Comparison of ENCODE assay signal across 8 cellular contexts in the genomic region with DNA sequence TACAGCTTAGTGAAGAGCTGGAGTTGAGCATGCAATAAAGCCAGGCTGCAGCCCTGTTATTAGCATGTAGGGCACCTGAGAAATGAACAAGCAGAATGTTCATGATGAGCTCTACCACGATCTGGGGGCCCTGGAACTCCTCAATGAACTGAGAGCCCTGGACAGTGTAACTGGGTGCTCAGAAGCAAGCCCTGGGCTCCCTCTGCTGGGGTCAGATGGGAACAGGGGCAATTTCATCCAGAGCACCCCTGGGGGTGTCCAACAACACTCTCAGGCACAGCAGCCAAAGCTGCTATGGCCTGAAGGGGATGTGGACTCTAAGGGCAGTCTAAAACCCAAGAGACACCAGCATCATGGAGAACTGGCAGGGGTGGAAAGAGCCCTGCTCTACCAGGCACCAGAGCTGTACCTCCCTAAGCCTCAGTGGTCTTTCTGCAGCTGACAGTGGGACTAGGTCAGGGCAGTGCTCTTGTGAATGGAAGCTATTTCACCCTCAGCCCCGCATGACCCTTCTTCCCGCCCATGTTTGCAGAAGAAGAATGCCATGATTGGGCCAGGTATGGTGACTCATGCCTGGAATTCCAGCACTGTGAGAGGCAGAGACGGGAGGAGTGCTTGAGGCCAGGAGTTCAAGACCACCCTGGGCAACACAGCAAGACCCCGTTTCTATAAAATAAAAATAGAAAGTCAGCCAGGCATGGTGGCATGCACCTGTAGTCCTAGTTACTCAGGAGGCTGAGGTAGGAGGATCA. TPM values are rescaled to one million over a fixed set of nuclear protein-coding genes. Genes with fewer than 3 reads are reported as not detected.
DNase-seq lines count a peak whose midpoint lies in the region; ATAC-seq and TF ChIP-seq lines count a peak whose summit lies in the region.

No MANE protein-coding gene starts in this region.

- H3K4me3 ChIP-seq in fibroblast of villous mesenchyme (ENCODE audit: low read depth, low read length): no peak overlapping the region
- no peak overlapping the region for H3K4me3 ChIP-seq in gastrocnemius medialis
- no peak overlapping the region for H3K4me3 ChIP-seq in lower leg skin (ENCODE audit: low read depth, poor library complexity, severe bottlenecking)

- no peak for TF ChIP-seq POLR2A in gastrocnemius medialis (IDR thresholded peaks at IDR 0.05)
- TF ChIP-seq POLR2A in lower leg skin (IDR thresholded peaks at IDR 0.05): no peak

- no peaks in the 10 kb centered on the region for H3K27me3 ChIP-seq in gastrocnemius medialis

- H3K27me3 Mint-ChIP-seq in activated B cell treated with CpG ODN at 0.5 μM for 24 hours: no peaks in the 10 kb centered on the region

- H3K9me3 ChIP-seq in gastrocnemius medialis: no peaks in the 10 kb centered on the region

- 48 to 66% methylated on average over 5 of the region's 5 CpGs for WGBS in lower leg skin, 2 donors

- CTCF ChIA-PET in HEK293T (lab: Yijun Ruan, JAX): no interaction called here
- CTCF ChIA-PET in activated B cell treated with CpG ODN at 0.5 μM for 24 hours (lab: Charles Lee): interaction anchor here (0.7 to 3.2 kb wide), 8 partner anchors 10 to 161 kb away, joined by 3 to 48 read pairs (median 5); partner anchors contain the start of gene AP1B1

- DNase-seq in Caki2 (ENCODE audit: low read depth) (peak; percentile 30), HEK293T (ENCODE audit: extremely low spot score) (peak; percentile 56), activated B cell treated with CpG ODN at 0.5 μM for 24 hours (peak; percentile 33), fibroblast of villous mesenchyme (ENCODE audit: low read depth) (peak; percentile 24), gastrocnemius medialis (no peak), lower leg skin (ENCODE audit: low spot score in 2 of 2) (no peak)

- ATAC-seq in activated B cell treated with CpG ODN at 0.5 μM for 24 hours (ENCODE audit: low read depth): peak; percentile 94
- ATAC-seq in gastrocnemius medialis: no peak
- no peak for ATAC-seq in GM18858 (IDR thresholded peaks at IDR 0.05; ENCODE audit: unreplicated experiment)
- ATAC-seq in GM21447 (IDR thresholded peaks at IDR 0.05; ENCODE audit: unreplicated experiment): no peak

- no peaks in the 10 kb centered on the region for H3K4me1 ChIP-seq in gastrocnemius medialis

- intact Hi-C loops in activated B cell treated with CpG ODN at 0.5 μM for 24 hours (cut with micrococcal nuclease): loop anchor here (1.0 kb wide), 3 partner anchors 54 to 218 kb away; partner anchors contain the start of gene GAS2L1
- intact Hi-C loops in gastrocnemius medialis (cut with DNase I; ENCODE audit: low total_unique reads): loop anchor here (10.0 kb wide), 1 partner anchor 130 kb away; no protein-coding TSS in a partner anchor
- intact Hi-C loops in lower leg skin (cut with DNase I; ENCODE audit: low total_unique reads): no loop called here

- H3K9me3 Mint-ChIP-seq in activated B cell treated with CpG ODN at 0.5 μM for 24 hours: no peaks in the 10 kb centered on the region

- POLR2A ChIA-PET in HEK293T (lab: Yijun Ruan, JAX) (interaction anchor here (1.1 kb wide), 1 partner anchor 14 kb away, joined by 3 read pairs; no protein-coding TSS in a partner anchor), activated B cell treated with CpG ODN at 0.5 μM for 24 hours (lab: Charles Lee) (interaction anchor here (1.1 kb wide), 1 partner anchor 29 kb away, joined by 6 read pairs; the partner anchor contains the start of gene THOC5)

- no peak overlapping the region for H3K27ac Mint-ChIP-seq in activated B cell treated with CpG ODN at 0.5 μM for 24 hours

- H3K4me1 Mint-ChIP-seq in activated B cell treated with CpG ODN at 0.5 μM for 24 hours: no peaks in the 10 kb centered on the region

- H3K36me3 Mint-ChIP-seq in activated B cell treated with CpG ODN at 0.5 μM for 24 hours (ENCODE audit: low read depth): peaks cover 84% of the 10 kb centered on the region

- H3K27ac ChIP-seq in gastrocnemius medialis: no peak overlapping the region

- peaks cover 0 to 85% of the 10 kb centered on the region in 2 donors for H3K36me3 ChIP-seq in gastrocnemius medialis

- in situ Hi-C loops in Caki2 (cut with HindIII; ENCODE audit: low pct_unique_long_range_greater_than_20kb, low sequenced_read_pairs): no loop called here
- in situ Hi-C loops in gastrocnemius medialis (cut with MboI; ENCODE audit: low sequenced_read_pairs in 4 of 4): loop anchor here in 2 of 4 donors (10.0 to 25.0 kb wide), 2 partner anchors 130 to 237 kb away; no protein-coding TSS in a partner anchor

- no peak overlapping the region for H3K4me3 Mint-ChIP-seq in activated B cell treated with CpG ODN at 0.5 μM for 24 hours

- TF ChIP-seq CTCF in activated B cell treated with CpG ODN at 0.5 μM for 24 hours (IDR thresholded peaks at IDR 0.05): no peak
- peak; percentile 57 for TF ChIP-seq CTCF in fibroblast of villous mesenchyme (IDR thresholded peaks at IDR 0.05; ENCODE audit: insufficient read depth, low read depth, low read length)
- peak in 3 of 5 experiments; percentile 21 to 32 (median 22) for TF ChIP-seq CTCF in gastrocnemius medialis (IDR thresholded peaks at IDR 0.05 in 4 of 5, conservative IDR thresholded peaks at IDR 0.05 in 1 of 5)
- no peak for TF ChIP-seq CTCF in lower leg skin (IDR thresholded peaks at IDR 0.05)

TF ChIP-seq in HEK293T, 16 proteins besides CTCF, POLR2A, EP300 and RAD21:
- no peak for TF ChIP-seq FOXM1 (IDR thresholded peaks at IDR 0.05; ENCODE audit: borderline replicate concordance)
- TF ChIP-seq TARDBP (IDR thresholded peaks at IDR 0.05): no peak
- TF ChIP-seq, protein P1, sequence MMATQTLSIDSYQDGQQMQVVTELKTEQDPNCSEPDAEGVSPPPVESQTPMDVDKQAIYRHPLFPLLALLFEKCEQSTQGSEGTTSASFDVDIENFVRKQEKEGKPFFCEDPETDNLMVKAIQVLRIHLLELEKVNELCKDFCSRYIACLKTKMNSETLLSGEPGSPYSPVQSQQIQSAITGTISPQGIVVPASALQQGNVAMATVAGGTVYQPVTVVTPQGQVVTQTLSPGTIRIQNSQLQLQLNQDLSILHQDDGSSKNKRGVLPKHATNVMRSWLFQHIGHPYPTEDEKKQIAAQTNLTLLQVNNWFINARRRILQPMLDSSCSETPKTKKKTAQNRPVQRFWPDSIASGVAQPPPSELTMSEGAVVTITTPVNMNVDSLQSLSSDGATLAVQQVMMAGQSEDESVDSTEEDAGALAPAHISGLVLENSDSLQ (IDR thresholded peaks at IDR 0.05): no peak

RNA-seq across cellular contexts. Expression of gene THOC5, which starts 28.9 kb away (rescaled TPM):
- total RNA-seq in Caki2 (2014; rRNA removed; shearing (Covaris generic); ENCODE audit: low replicate concordance): 75.3 and 88.4 TPM in 2 replicates
- 44.1 and 51.3 TPM in 2 replicates for total RNA-seq in activated B cell treated with CpG ODN at 0.5 μM for 24 hours
- 37.6 and 50.6 TPM in 2 replicates for total RNA-seq in fibroblast of villous mesenchyme
- 10 to 100 TPM; 38.4 to 71.4 (median 56.3) TPM for total RNA-seq in gastrocnemius medialis
- total RNA-seq in lower leg skin: 10 to 100 TPM; 14.2 to 30.5 (median 23.3) TPM

RNA-seq across cellular contexts. Expression of gene NEFH, which starts 44.6 kb away (rescaled TPM):
- not detected in 2 replicates for total RNA-seq in Caki2 (2014; rRNA removed; shearing (Covaris generic); ENCODE audit: low replicate concordance)
- total RNA-seq in activated B cell treated with CpG ODN at 0.5 μM for 24 hours (0.15 and 0.20 TPM in 2 replicates), fibroblast of villous mesenchyme (under 0.01 and 0.32 TPM in 2 replicates), gastrocnemius medialis (under 1 TPM in 2 of 4 donors, not detected in 2; 0.15 to 0.18 TPM), lower leg skin (1 to 10 TPM in 1 of 4 donors, under 1 TPM in 3; 0.23 to 3.0 (median 0.53) TPM)

RNA-seq across cellular contexts. Expression of gene NIPSNAP1, which starts 56.3 kb away (rescaled TPM):
- total RNA-seq in Caki2 (2014; rRNA removed; shearing (Covaris generic); ENCODE audit: low replicate concordance): 326 and 344 TPM in 2 replicates
- total RNA-seq in activated B cell treated with CpG ODN at 0.5 μM for 24 hours (27.2 and 29.5 TPM in 2 replicates), fibroblast of villous mesenchyme (66.4 and 77.7 TPM in 2 replicates), gastrocnemius medialis (1 to 10 TPM; 1.5 to 5.0 (median 2.0) TPM), lower leg skin (10 to 100 TPM; 19.8 to 23.7 (median 21.8) TPM)

Comparison
In these comparisons a context has a peak if more than half of its experiments do, and no peak if none do; other contexts are left out.
1. DNase-seq: peak in Caki2 (single experiment), HEK293T (single experiment), activated B cell treated with CpG ODN at 0.5 μM for 24 hours (single experiment) and fibroblast of villous mesenchyme (single experiment); none in gastrocnemius medialis (0 of 2) and lower leg skin (0 of 2).
2. CTCF ChIP-seq: peak in fibroblast of villous mesenchyme (single experiment) and gastrocnemius medialis (3 of 5); none in activated B cell treated with CpG ODN at 0.5 μM for 24 hours (single experiment) and lower leg skin (0 of 3).